In genomic region chr5:133489632-133490031, GRCh38 we compare ENCODE assay signal across 12 cellular contexts.
DNase-seq lines count a peak whose midpoint lies in the region; ATAC-seq and TF ChIP-seq lines count a peak whose summit lies in the region.
"Had no signal": no experiment of that assay in that cellular context is flagged by ENCODE, and none has a peak within 500 bp of the region (broad histone marks: within the 10 kb centered on the region; RNA-seq: fewer than 3 reads in every experiment).

No MANE protein-coding gene starts in this region.

- H3K9me3 ChIP-seq in RWPE2 (ENCODE audit: severe bottlenecking), result no peaks in the 10 kb centered on the region
- H3K9me3 ChIP-seq in mucosa of descending colon, result no peaks in the 10 kb centered on the region
- H3K9me3 ChIP-seq: prostate gland had no signal

- peak; percentile 76 for DNase-seq in NCI-H82 (lab: John Stamatoyannopoulos, UW)
- DNase-seq in NCI-H82 treated with DMSO at 0.1 percent for 48 hours (lab: John Stamatoyannopoulos, UW; ENCODE audit: unreplicated experiment), result no peak
- DNase-seq in RWPE2 (ENCODE audit: low spot score), result no peak
- DNase-seq in mucosa of descending colon, result peak in 1 of 3 donors; percentile 21
- DNase-seq in NCI-H1436 treated with DMSO at 0.1 percent for 48 hours (lab: John Stamatoyannopoulos, UW), result no peak
- no peak for DNase-seq in activated effector memory CD4-positive, alpha-beta T cell treated with Interleukin-2 at 50 U/mL for 16 hours
- DNase-seq: ACHN, kidney, T-cell had no signal

- H3K4me1 ChIP-seq in RWPE2 (ENCODE audit: insufficient read depth, poor library complexity, severe bottlenecking), result no peaks in the 10 kb centered on the region
- H3K4me1 ChIP-seq in mucosa of descending colon (ENCODE audit: low read depth), result no peaks in the 10 kb centered on the region
- H3K4me1 ChIP-seq: prostate gland had no signal

- intact Hi-C loops in mucosa of descending colon (cut with DNase I, micrococcal nuclease), result no loop called here

- ATAC-seq in HG02798 (IDR thresholded peaks at IDR 0.05; ENCODE audit: poor library complexity, unreplicated experiment) (peak; percentile 48), RWPE2 (ENCODE audit: low read depth) (peak; percentile 45), mucosa of descending colon (peak; percentile 61), HG02642 (IDR thresholded peaks at IDR 0.05; ENCODE audit: poor library complexity, unreplicated experiment) (no peak)

- H3K27ac ChIP-seq in RWPE2 (ENCODE audit: poor library complexity, severe bottlenecking), result no peak overlapping the region
- H3K27ac ChIP-seq: prostate gland had no signal

- H3K27me3 ChIP-seq in RWPE2 (ENCODE audit: insufficient read depth, poor library complexity, severe bottlenecking), result peaks cover 11% of the 10 kb centered on the region

- H3K4me3 ChIP-seq in RWPE2 (ENCODE audit: severe bottlenecking) (no peak overlapping the region), mucosa of descending colon (no peak overlapping the region)
- H3K4me3 ChIP-seq: prostate gland had no signal

- H3K36me3 ChIP-seq in RWPE2 (ENCODE audit: low read depth) (no peaks in the 10 kb centered on the region), mucosa of descending colon (ENCODE audit: low read depth) (no peaks in the 10 kb centered on the region)
- H3K36me3 ChIP-seq: prostate gland had no signal

- peak; percentile 20 for TF ChIP-seq CTCF in RWPE2 (IDR thresholded peaks at IDR 0.05; ENCODE audit: poor library complexity, severe bottlenecking)
- no peak for TF ChIP-seq CTCF in mucosa of descending colon (IDR thresholded peaks at IDR 0.05)
